In the genomic region with DNA sequence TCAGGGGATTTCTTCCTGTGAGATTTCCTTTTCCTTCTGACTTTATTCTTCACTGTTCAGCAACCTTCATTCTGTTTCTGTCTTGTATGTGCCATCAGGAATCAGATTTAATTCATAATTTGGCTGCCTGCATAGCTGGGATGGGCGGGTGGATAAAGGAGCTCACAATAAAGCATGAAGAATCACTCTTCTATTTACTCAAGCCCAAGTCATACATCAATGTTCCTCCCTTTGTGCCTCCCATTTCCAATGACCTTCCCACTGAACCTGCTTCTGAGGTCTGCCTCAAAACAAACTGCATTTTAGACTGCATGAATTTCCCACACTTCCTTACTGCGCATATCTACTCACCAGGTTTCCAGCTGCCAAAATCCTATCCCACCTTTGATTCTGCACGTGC, we compare ENCODE assay signal across 1 cellular context.
TF ChIP-seq lines count a peak whose summit lies in the region.

No MANE protein-coding gene starts in this region.

TF ChIP-seq in HEK293T, 16 proteins besides CTCF, POLR2A, EP300 and RAD21:
- TF ChIP-seq FOXM1 (IDR thresholded peaks at IDR 0.05; ENCODE audit: borderline replicate concordance) (no peak), PKNOX1 (IDR thresholded peaks at IDR 0.05) (peak; percentile 48)
